ENCODE assay signal across 12 cellular contexts in the genomic region with DNA sequence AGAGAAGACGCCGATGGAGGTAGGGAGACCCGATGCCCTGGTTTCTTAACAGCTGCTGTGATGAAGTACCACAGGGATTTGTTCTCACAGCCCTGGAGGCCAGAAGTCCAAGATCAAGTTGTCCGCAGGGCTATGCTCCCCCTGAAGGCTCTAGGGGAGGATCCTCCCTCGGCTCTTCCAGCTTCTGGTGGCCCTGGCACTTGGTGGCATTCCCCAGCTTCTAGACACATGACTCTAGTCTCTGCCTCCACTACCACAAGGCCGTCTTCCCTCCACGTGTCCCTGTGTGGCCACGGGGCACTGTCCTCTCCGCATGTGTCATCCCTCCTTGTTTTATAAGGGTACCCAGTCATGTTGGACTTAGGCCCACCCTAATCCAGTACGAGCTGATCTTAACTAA.
"Had no signal": no experiment of that assay in that cellular context is flagged by ENCODE, and none has a peak within 500 bp of the region (broad histone marks: within the 10 kb centered on the region; RNA-seq: fewer than 3 reads in every experiment).

No MANE protein-coding gene starts in this region.

- H3K4me1 ChIP-seq: psoas muscle, right lobe of liver had no signal

- H3K27ac ChIP-seq: heart left ventricle, psoas muscle, right lobe of liver, upper lobe of left lung had no signal

- H3K4me3 ChIP-seq: heart left ventricle, psoas muscle, right lobe of liver, upper lobe of left lung had no signal

- H3K27me3 ChIP-seq: heart left ventricle, right lobe of liver, upper lobe of left lung had no signal

- DNase-seq: activated CD4-positive, alpha-beta T cell treated with anti-CD3 and anti-CD28 coated beads, Interleukin-2, amount 10 ng/mL, durations not matched to agents 7 days and 5 days; activated CD8-positive, alpha-beta memory T cell treated with anti-CD3 and anti-CD28 coated beads, Interleukin-2, amount 50 U/mL, for 48 hours; activated naive CD8-positive, alpha-beta T cell treated with anti-CD3 and anti-CD28 coated beads, Interleukin-2, amount 10 ng/mL, durations not matched to agents 7 days and 5 days; dermis blood vessel endothelial cell; effector memory CD8-positive, alpha-beta T cell; heart left ventricle; naive thymus-derived CD8-positive, alpha-beta T cell; occipital lobe; psoas muscle; right lobe of liver; stimulated activated naive CD8-positive, alpha-beta T cell treated with anti-CD3 and anti-CD28 coated beads, Interleukin-15, Interleukin-2, amounts not matched to agents 100 U/mL and 50 U/mL, for 24 hours; upper lobe of left lung had no signal

- ATAC-seq: effector memory CD8-positive, alpha-beta T cell; heart left ventricle; naive thymus-derived CD8-positive, alpha-beta T cell; psoas muscle; right lobe of liver; stimulated activated naive CD8-positive, alpha-beta T cell treated with anti-CD3 and anti-CD28 coated beads, Interleukin-15, Interleukin-2, amounts not matched to agents 100 U/mL and 50 U/mL, for 24 hours had no signal

- H3K36me3 ChIP-seq: heart left ventricle, right lobe of liver, upper lobe of left lung had no signal

- H3K9me3 ChIP-seq: heart left ventricle, psoas muscle, right lobe of liver, upper lobe of left lung had no signal
